In genomic region chr16:68183033-68183432, GRCh38 we compare ENCODE assay signal across 24 cellular contexts. TPM values are rescaled to one million over a fixed set of nuclear protein-coding genes. Genes with fewer than 3 reads are reported as not detected.
"Had no signal": no experiment of that assay in that cellular context is flagged by ENCODE, and none has a peak within 500 bp of the region (broad histone marks: within the 10 kb centered on the region; RNA-seq: fewer than 3 reads in every experiment).

No MANE protein-coding gene starts in this region.

- H3K36me3 ChIP-seq: uterus had no signal

- H3K27me3 ChIP-seq: esophagus muscularis mucosa, gastroesophageal sphincter, left lung, neutrophil, right atrium auricular region, sigmoid colon, suprapubic skin, tibial artery, upper lobe of left lung, uterus had no signal

- H3K9me3 Mint-ChIP-seq: dendritic cell treated with granulocyte-macrophage colony-stimulating factor and Interleukin-4, amounts not matched to agents 40 ng/mL and 50 ng/mL, for 4 days; effector memory CD8-positive, alpha-beta T cell; immature natural killer cell; memory B cell; stimulated activated effector memory CD8-positive, alpha-beta T cell treated with anti-CD3 and anti-CD28 coated beads, Interleukin-12 subunit alpha, Interleukin-12 subunit beta, amount 100 ng/mL, for 72 hours had no signal

- H3K4me1 ChIP-seq: esophagus muscularis mucosa, gastroesophageal sphincter, left lung, lower lobe of right lung, right atrium auricular region, sigmoid colon, suprapubic skin, tibial artery, uterus had no signal

- H3K4me3 Mint-ChIP-seq: dendritic cell treated with granulocyte-macrophage colony-stimulating factor and Interleukin-4, amounts not matched to agents 40 ng/mL and 50 ng/mL, for 4 days; effector memory CD8-positive, alpha-beta T cell; immature natural killer cell; memory B cell; mesothelial cell of epicardium; stimulated activated effector memory CD8-positive, alpha-beta T cell treated with anti-CD3 and anti-CD28 coated beads, Interleukin-12 subunit alpha, Interleukin-12 subunit beta, amount 100 ng/mL, for 72 hours had no signal

- H3K4me3 ChIP-seq: esophagus muscularis mucosa, gastroesophageal sphincter, left lung, lower lobe of right lung, right atrium auricular region, sigmoid colon, smooth muscle cell, suprapubic skin, tibial artery, upper lobe of left lung, uterus had no signal

- H3K27ac ChIP-seq: epithelial cell of prostate, esophagus muscularis mucosa, gastroesophageal sphincter, left lung, lower lobe of right lung, neutrophil, right atrium auricular region, sigmoid colon, suprapubic skin, tibial artery, upper lobe of left lung, uterus had no signal

- H3K4me1 Mint-ChIP-seq: memory B cell, mesothelial cell of epicardium had no signal

- H3K27me3 Mint-ChIP-seq: dendritic cell treated with granulocyte-macrophage colony-stimulating factor and Interleukin-4, amounts not matched to agents 40 ng/mL and 50 ng/mL, for 4 days; effector memory CD8-positive, alpha-beta T cell; memory B cell had no signal

- H3K9me3 ChIP-seq: esophagus muscularis mucosa, gastroesophageal sphincter, left lung, lower lobe of right lung, neutrophil, right atrium auricular region, sigmoid colon, suprapubic skin, tibial artery, upper lobe of left lung, uterus had no signal

- DNase-seq: effector memory CD8-positive, alpha-beta T cell; glutamatergic neuron; immature natural killer cell; left lung; lower lobe of right lung; sigmoid colon; stimulated activated CD4-positive, alpha-beta T cell treated with anti-CD3 and anti-CD28 coated beads, Interleukin-4, amount 100 ng/mL, for 1 hour; stimulated activated CD8-positive, alpha-beta memory T cell treated with anti-CD3 and anti-CD28 coated beads, Interleukin-4, amount 100 ng/mL, for 48 hours; stimulated activated naive CD8-positive, alpha-beta T cell treated with anti-CD3 and anti-CD28 coated beads, Interleukin-15, Interleukin-2, amounts not matched to agents 100 U/mL and 50 U/mL, for 24 hours; tibial artery; upper lobe of left lung; uterus had no signal

- ATAC-seq: effector memory CD8-positive, alpha-beta T cell; gastroesophageal sphincter; left lung; lower lobe of right lung; stimulated activated effector memory CD8-positive, alpha-beta T cell treated with anti-CD3 and anti-CD28 coated beads, Interleukin-12 subunit alpha, Interleukin-12 subunit beta, amount 100 ng/mL, for 72 hours; stimulated activated naive CD8-positive, alpha-beta T cell treated with anti-CD3 and anti-CD28 coated beads, Interleukin-15, Interleukin-2, amounts not matched to agents 100 U/mL and 50 U/mL, for 24 hours had no signal

- H3K27ac Mint-ChIP-seq: dendritic cell treated with granulocyte-macrophage colony-stimulating factor and Interleukin-4, amounts not matched to agents 40 ng/mL and 50 ng/mL, for 4 days; effector memory CD8-positive, alpha-beta T cell; memory B cell; mesothelial cell of epicardium; stimulated activated effector memory CD8-positive, alpha-beta T cell treated with anti-CD3 and anti-CD28 coated beads, Interleukin-12 subunit alpha, Interleukin-12 subunit beta, amount 100 ng/mL, for 72 hours had no signal

RNA-seq across cellular contexts. Expression of gene ESRP2, which starts 52.9 kb away (rescaled TPM):
- polyA plus RNA-seq: neural cell had no signal
